6 cellular contexts compared by ENCODE assay signal in the genomic region with DNA sequence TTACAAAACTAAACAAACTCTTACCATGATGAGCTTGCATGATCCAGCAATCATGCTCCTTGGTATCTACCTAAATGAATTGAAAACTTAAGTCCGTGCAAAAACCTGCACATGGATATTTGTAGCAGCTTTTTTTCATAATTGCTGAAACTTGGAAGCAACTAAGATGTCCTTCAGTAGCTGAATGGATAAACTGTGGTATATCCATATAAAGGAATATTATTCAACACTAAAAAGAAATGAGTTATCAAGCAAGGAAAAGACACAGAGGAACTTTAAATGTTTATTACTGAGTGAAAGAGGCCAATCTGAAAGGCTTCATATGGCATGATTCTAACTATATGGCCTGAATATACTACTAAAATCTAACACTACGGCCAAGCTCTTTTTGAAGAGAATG.
"Had no signal": no experiment of that assay in that cellular context is flagged by ENCODE, and none has a peak within 500 bp of the region (broad histone marks: within the 10 kb centered on the region; RNA-seq: fewer than 3 reads in every experiment).

No MANE protein-coding gene starts in this region.

- H3K27ac ChIP-seq: HL-60 had no signal

- DNase-seq: IMR-90, KBM-7, KG1 had no signal

- ATAC-seq: HepG2, K562 had no signal

- H3K4me3 ChIP-seq: K562 had no signal
